8 cellular contexts compared by ENCODE assay signal in genomic region chr9:137188490-137189296, GRCh38. TPM values are rescaled to one million over a fixed set of nuclear protein-coding genes. Genes with fewer than 3 reads are reported as not detected.
DNase-seq lines count a peak whose midpoint lies in the region; ATAC-seq and TF ChIP-seq lines count a peak whose summit lies in the region.

ANAPC2 (minus strand) TSS chr9:137188560; CDS start chr9:137188532, 28 bp downstream.
A gene with protein sequence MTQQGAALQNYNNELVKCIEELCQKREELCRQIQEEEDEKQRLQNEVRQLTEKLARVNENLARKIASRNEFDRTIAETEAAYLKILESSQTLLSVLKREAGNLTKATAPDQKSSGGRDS (plus strand): TSS chr9:137188676. CDS start chr9:137188727, 51 bp downstream.

- no peak within 1 kb of the TSS for H3K23ac ChIP-seq in H9 (ENCODE audit: insufficient read length, low read depth, low read length)

- no peak within 1 kb of the TSS for H2BK12ac ChIP-seq in H9 (ENCODE audit: insufficient read length, low read depth, low read length)

- peak within 1 kb of the TSS; percentile 37 for H3K18ac ChIP-seq in H9 (ENCODE audit: insufficient read length, low read depth, low read length)

- peak within 1 kb of the TSS; percentile 82 for H3K4me2 ChIP-seq in H9 (ENCODE audit: insufficient read depth, insufficient read length, low read length)

- peaks cover under 1% of the 10 kb centered on the region for H4K20me1 ChIP-seq in H9 (ENCODE audit: control insufficient read depth, insufficient read depth, insufficient read length)

- peaks cover 6% of the 10 kb centered on the region for H3K79me1 ChIP-seq in H9 (ENCODE audit: insufficient read depth, low read depth, low read length, poor library complexity, severe bottlenecking)

- no peak within 1 kb of the TSS; the same call in 1 of the 2 replicates for H3K14ac ChIP-seq in H9 (ENCODE audit: insufficient read depth, low read length)

- H2AFZ ChIP-seq in H9 (ENCODE audit: low read length) = no peak within 1 kb of the TSS

- H3K27ac ChIP-seq in H9 (ENCODE audit: insufficient read length, low read depth, low read length) (no peak within 1 kb of the TSS), SJSA1 (peak within 1 kb of the TSS; percentile 83), gastroesophageal sphincter (peak within 1 kb of the TSS; percentile 75 to 99 (median 98)), suprapubic skin (peak within 1 kb of the TSS; percentile 97)

- DNase-seq in GF-D8 (lab: John Stamatoyannopoulos, UW) (peak; percentile 75), H9 (peak; percentile 91), MG63 (peak; percentile 89), SJSA1 (ENCODE audit: low read depth in 1 of 2, low spot score in 2 of 2) (peak; percentile 90 to 91), nucleus accumbens (lab: John Stamatoyannopoulos, UW) (peak in 55 of 56 donors; percentile 57 to 96 (median 90)), suprapubic skin (ENCODE audit: low spot score in 2 of 2) (peak; percentile 94 to 95)
- DNase-seq in activated naive CD4-positive, alpha-beta T cell treated with Interleukin-2 at 50 U/mL for 16 hours = peak; percentile 93

- H3K36me3 Mint-ChIP-seq in H9 (ENCODE audit: insufficient read depth in 1 of 3, low read depth in 3 of 3) = peaks cover 7 to 50% (median 37%) of the 10 kb centered on the region in 3 experiments; a peak in 6 of 7 replicates

- no peak within 1 kb of the TSS for H3T11ph ChIP-seq in H9 (ENCODE audit: low read length)

- H3K4me3 ChIP-seq in MG63 = peak within 1 kb of the TSS; percentile 88
- H3K4me3 ChIP-seq in SJSA1 = peak within 1 kb of the TSS; percentile 93
- H3K4me3 ChIP-seq in gastroesophageal sphincter = peak within 1 kb of the TSS; percentile 63 to 75
- peak within 1 kb of the TSS; percentile 94 for H3K4me3 ChIP-seq in suprapubic skin

- peak; percentile 93 for ATAC-seq in gastroesophageal sphincter

- no peak within 1 kb of the TSS for H4K5ac ChIP-seq in H9 (ENCODE audit: insufficient read length, low read depth, low read length)

- H2BK20ac ChIP-seq in H9 (ENCODE audit: low read depth, low read length, poor library complexity, severe bottlenecking) = no peak within 1 kb of the TSS

- peak within 1 kb of the TSS; percentile 41 for H3K9ac ChIP-seq in H9 (ENCODE audit: extremely low read depth, insufficient read length, low read length)

- no peak within 1 kb of the TSS for H3K56ac ChIP-seq in H9 (ENCODE audit: insufficient read length, low read depth, low read length)

- TF ChIP-seq POLR2A in gastroesophageal sphincter (IDR thresholded peaks at IDR 0.05) (peak; percentile 92 to 95), suprapubic skin (IDR thresholded peaks at IDR 0.05) (peak in 1 of 2 donors; percentile 83)

- H3K23me2 ChIP-seq in H9 (ENCODE audit: insufficient read length, low read depth, low read length, poor library complexity, severe bottlenecking) = peaks cover 13% of the 10 kb centered on the region

- no peak within 1 kb of the TSS for H4K8ac ChIP-seq in H9 (replicated peaks; ENCODE audit: insufficient read length, low read depth, low read length)

- H3K27me3 Mint-ChIP-seq in H9 (ENCODE audit: low read depth) = no peaks in the 10 kb centered on the region

- H2BK15ac ChIP-seq in H9 (ENCODE audit: low read depth, low read length) = no peak within 1 kb of the TSS; the same call in 1 of the 2 replicates

- no peak within 1 kb of the TSS for H2BK5ac ChIP-seq in H9 (ENCODE audit: insufficient read length, low read length)

- H3K9me3 ChIP-seq in H9 (ENCODE audit: control insufficient read depth, low read depth, low read length) (no peaks in the 10 kb centered on the region), MG63 (no peaks in the 10 kb centered on the region), SJSA1 (replicated peaks) (no peaks in the 10 kb centered on the region), gastroesophageal sphincter (no peaks in the 10 kb centered on the region), suprapubic skin (no peaks in the 10 kb centered on the region)

- H3K27me3 ChIP-seq in H9 (ENCODE audit: insufficient read depth, low read length) (no peaks in the 10 kb centered on the region), MG63 (no peaks in the 10 kb centered on the region), SJSA1 (replicated peaks) (no peaks in the 10 kb centered on the region), gastroesophageal sphincter (no peaks in the 10 kb centered on the region), suprapubic skin (no peaks in the 10 kb centered on the region)

- peaks cover 17 to 22% of the 10 kb centered on the region in 2 experiments for H3K4me1 Mint-ChIP-seq in H9

- H2AK5ac ChIP-seq in H9 (ENCODE audit: insufficient read length, low read length) = no peak within 1 kb of the TSS

- H3K27ac Mint-ChIP-seq in H9 = peak within 1 kb of the TSS; percentile 47 to 97 (median 96); a peak in 6 of 7 replicates

- peak within 1 kb of the TSS; percentile 94 to 97 for H3K4me3 Mint-ChIP-seq in H9

- H3K9me3 Mint-ChIP-seq in H9 = no peaks in the 10 kb centered on the region

- WGBS in H9 (ENCODE audit: extremely low coverage, insufficient read length, low lambda C conversion rate) = no CpG with 5 or more reads among the region's 98 CpGs
- no CpG with 5 or more reads among the region's 98 CpGs for WGBS in gastroesophageal sphincter (ENCODE audit: low coverage in 1 of 2), 2 donors
- under 1% methylated on average over 31 of the region's 98 CpGs for WGBS in suprapubic skin

- no peak within 1 kb of the TSS for H3K4ac ChIP-seq in H9 (ENCODE audit: low read depth, low read length)

- no peak within 1 kb of the TSS for H4K91ac ChIP-seq in H9 (ENCODE audit: insufficient read length, low read depth, low read length)

- TF ChIP-seq CTCF in H9 (conservative IDR thresholded peaks at IDR 0.05) (peak; percentile 48), gastroesophageal sphincter (IDR thresholded peaks at IDR 0.05) (peak in 3 of 4 experiments; percentile 15 to 42 (median 16)), suprapubic skin (IDR thresholded peaks at IDR 0.05) (peak in 1 of 2 donors; percentile 42)

- H2BK120ac ChIP-seq in H9 (ENCODE audit: low read depth, low read length, poor library complexity, severe bottlenecking) = no peak within 1 kb of the TSS

- H3K79me2 ChIP-seq in H9 (ENCODE audit: insufficient read depth, low read length) = peaks cover 10% of the 10 kb centered on the region; the same call in 1 of the 2 replicates

- peaks cover 18% of the 10 kb centered on the region for H3K36me3 ChIP-seq in MG63
- peaks cover 77% of the 10 kb centered on the region for H3K36me3 ChIP-seq in SJSA1
- H3K36me3 ChIP-seq in gastroesophageal sphincter = peaks cover 0 to 55% of the 10 kb centered on the region in 2 donors
- H3K36me3 ChIP-seq in suprapubic skin = peaks cover 52% of the 10 kb centered on the region

- no peak for TF ChIP-seq EP300 in gastroesophageal sphincter (IDR thresholded peaks at IDR 0.05)
- TF ChIP-seq EP300 in suprapubic skin (IDR thresholded peaks at IDR 0.05) = no peak

- H3K4me1 ChIP-seq in H9 (ENCODE audit: insufficient read depth, low read length) (peaks cover 5% of the 10 kb centered on the region; the same call in 1 of the 2 replicates), SJSA1 (replicated peaks) (peaks cover 25% of the 10 kb centered on the region), gastroesophageal sphincter (peaks cover 6 to 71% (median 36%) of the 10 kb centered on the region in 3 donors), suprapubic skin (peaks cover 45% of the 10 kb centered on the region)

RNA-seq across cellular contexts. Expression of gene ANAPC2, which starts in this region (rescaled TPM):
- total RNA-seq in H9 (2021) = 54.8 and 54.9 TPM in 2 replicates
- total RNA-seq in MG63 (2014; rRNA removed; shearing (Covaris generic); ENCODE audit: low replicate concordance) = 31.1 and 34.6 TPM in 2 replicates
- 11.7 and 13.7 TPM in 2 replicates for total RNA-seq in SJSA1 (2014; rRNA removed; shearing (Covaris generic))
- total RNA-seq in gastroesophageal sphincter = 10 to 100 TPM; 11.9 to 32.1 (median 23.7) TPM
- 10 to 100 TPM; 24.8 to 99.8 (median 54.9) TPM for total RNA-seq in suprapubic skin

RNA-seq across cellular contexts. Expression of the second gene that starts in this region (rescaled TPM):
- total RNA-seq in H9 (2021) = 69.2 and 69.4 TPM in 2 replicates
- total RNA-seq in MG63 (2014; rRNA removed; shearing (Covaris generic); ENCODE audit: low replicate concordance) = 161 and 267 TPM in 2 replicates
- total RNA-seq in SJSA1 (2014; rRNA removed; shearing (Covaris generic)) = 94.2 and 177 TPM in 2 replicates
- total RNA-seq in gastroesophageal sphincter = 10 to 100 TPM; 56.8 to 99.0 (median 73.8) TPM
- 10 to 100 TPM; 45.9 to 72.0 (median 71.1) TPM for total RNA-seq in suprapubic skin
